Comparison of ENCODE assay signal across 8 cellular contexts in the genomic region with DNA sequence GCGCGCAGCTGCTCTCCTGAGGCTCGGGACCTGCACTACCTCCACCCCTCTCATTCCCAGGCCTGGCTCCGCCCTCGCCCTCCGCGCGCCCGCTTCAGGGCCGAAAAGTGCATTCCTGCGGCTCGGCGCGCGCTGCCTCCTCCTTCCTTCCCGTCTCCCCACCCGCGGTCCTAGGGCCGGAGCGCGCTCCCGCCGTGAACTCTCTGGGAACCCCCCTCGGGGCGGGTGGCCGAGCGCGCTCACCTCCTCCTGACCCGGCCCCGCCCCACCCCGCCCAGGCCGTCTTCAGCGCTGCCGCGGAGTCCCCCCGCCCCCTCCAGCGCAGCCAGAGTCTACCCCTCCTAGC. TPM values are rescaled to one million over a fixed set of nuclear protein-coding genes. Genes with fewer than 3 reads are reported as not detected.
DNase-seq lines count a peak whose midpoint lies in the region; ATAC-seq and TF ChIP-seq lines count a peak whose summit lies in the region.

No MANE protein-coding gene starts in this region.

- DNase-seq in DND-41 (peak; percentile 83), GOT3 (lab: John Stamatoyannopoulos, UW) (peak; percentile 65), globus pallidus (ENCODE audit: low spot score) (peak; percentile 78), nucleus accumbens (lab: John Stamatoyannopoulos, UW) (peak in 49 of 56 donors; percentile 34 to 85 (median 70)), thoracic aorta (ENCODE audit: low spot score) (peak; percentile 47)

- H4K20me1 ChIP-seq in DND-41 (ENCODE audit: insufficient read depth, low read length) (no peaks in the 10 kb centered on the region), Loucy (ENCODE audit: insufficient read depth, low read length, poor library complexity, severe bottlenecking) (no peaks in the 10 kb centered on the region)

- H3K4me3 ChIP-seq in DND-41 (ENCODE audit: low read depth in 1 of 2, low read length in 2 of 2) = peak overlapping the region; percentile 35 to 82; a peak in 3 of 4 replicates
- H3K4me3 ChIP-seq in Loucy (ENCODE audit: low read length, poor library complexity, severe bottlenecking) = peak overlapping the region; percentile 87
- H3K4me3 ChIP-seq in thoracic aorta = peak overlapping the region; percentile 82

- no peak for TF ChIP-seq CTCF in DND-41 (IDR thresholded peaks at IDR 0.05; ENCODE audit: borderline replicate concordance, extremely low read depth, low read length, poor library complexity, severe bottlenecking)
- TF ChIP-seq CTCF in Loucy (conservative IDR thresholded peaks at IDR 0.05; ENCODE audit: low read length) = no peak
- TF ChIP-seq CTCF in thoracic aorta (IDR thresholded peaks at IDR 0.05) = no peak

- peak overlapping the region; percentile 81 for H3K27ac ChIP-seq in DND-41 (ENCODE audit: low read length)
- H3K27ac ChIP-seq in thoracic aorta = peak overlapping the region; percentile 97 to 99

- peak overlapping the region; percentile 96 for H3K4me3 Mint-ChIP-seq in activated naive CD8-positive, alpha-beta T cell

- H3K9ac ChIP-seq in DND-41 (ENCODE audit: low read depth, low read length) (peak overlapping the region; percentile 67), Loucy (ENCODE audit: low read depth, low read length, poor library complexity, severe bottlenecking) (peak overlapping the region; percentile 89)

- H3K36me3 Mint-ChIP-seq in activated naive CD8-positive, alpha-beta T cell = no peaks in the 10 kb centered on the region

- H3K9me3 ChIP-seq in DND-41 (ENCODE audit: insufficient read depth, low read length, severe bottlenecking) (no peaks in the 10 kb centered on the region), Loucy (ENCODE audit: insufficient read depth, low read depth, low read length) (no peaks in the 10 kb centered on the region), thoracic aorta (no peaks in the 10 kb centered on the region)

- H3F3A ChIP-seq in Loucy (ENCODE audit: low read depth) = peaks cover 15% of the 10 kb centered on the region

- peak overlapping the region; percentile 87 for H3K27ac Mint-ChIP-seq in activated naive CD8-positive, alpha-beta T cell

- peaks cover 79% of the 10 kb centered on the region for H3K4me1 Mint-ChIP-seq in activated naive CD8-positive, alpha-beta T cell (ENCODE audit: low read depth)

- no peaks in the 10 kb centered on the region for H3K9me3 Mint-ChIP-seq in activated naive CD8-positive, alpha-beta T cell (ENCODE audit: low read depth)

- H3K79me2 ChIP-seq in DND-41 (ENCODE audit: insufficient read depth, low read length) (no peaks in the 10 kb centered on the region), Loucy (ENCODE audit: insufficient read depth, low read length) (no peaks in the 10 kb centered on the region)

- peaks cover 18% of the 10 kb centered on the region for H3K27me3 ChIP-seq in DND-41 (ENCODE audit: insufficient read depth, low read length, poor library complexity)
- H3K27me3 ChIP-seq in Loucy (ENCODE audit: insufficient read depth, low read length, poor library complexity, severe bottlenecking) = no peaks in the 10 kb centered on the region
- H3K27me3 ChIP-seq in thoracic aorta (replicated peaks; ENCODE audit: insufficient read depth) = no peaks in the 10 kb centered on the region

- H3K4me1 ChIP-seq in DND-41 (ENCODE audit: insufficient read depth, low read length) (peaks cover 50% of the 10 kb centered on the region), Loucy (ENCODE audit: insufficient read depth, low read length, poor library complexity, severe bottlenecking) (peaks cover 53% of the 10 kb centered on the region), thoracic aorta (ENCODE audit: control insufficient read depth in 1 of 2, low read depth in 2 of 2) (peaks cover 42 to 64% of the 10 kb centered on the region in 2 donors)

- H2AFZ ChIP-seq in DND-41 (ENCODE audit: low read depth, low read length) (peak overlapping the region; percentile 94), Loucy (ENCODE audit: low read length) (peak overlapping the region; percentile 100)

- H3K36me3 ChIP-seq in DND-41 (ENCODE audit: insufficient read depth, low read length) = no peaks in the 10 kb centered on the region
- H3K36me3 ChIP-seq in Loucy (ENCODE audit: insufficient read depth, low read length) = no peaks in the 10 kb centered on the region
- no peaks in the 10 kb centered on the region for H3K36me3 ChIP-seq in thoracic aorta

- ATAC-seq in DND-41 (ENCODE audit: insufficient read depth, low read depth) (peak; percentile 80), SK-N-SH treated with all-trans-retinoic acid at 6 μM for 48 hours (peak; percentile 76), thoracic aorta (ENCODE audit: insufficient number of reproducible peaks, low FRiP score, low read depth) (peak; percentile 44)

- H3K27me3 Mint-ChIP-seq in activated naive CD8-positive, alpha-beta T cell = no peaks in the 10 kb centered on the region

- no peaks in the 10 kb centered on the region for H3K9me2 ChIP-seq in Loucy (replicated peaks; ENCODE audit: low read depth, low read length)

- peak overlapping the region; percentile 93 for H3K4me2 ChIP-seq in DND-41 (ENCODE audit: insufficient read depth, low read length)
- H3K4me2 ChIP-seq in Loucy (ENCODE audit: low read depth, low read length, poor library complexity, severe bottlenecking) = peak overlapping the region; percentile 94

TF ChIP-seq in SK-N-SH treated with all-trans-retinoic acid at 6 μM for 48 hours, 23 proteins besides CTCF, POLR2A, EP300 and RAD21:
- TF ChIP-seq POU6F1 (CRISPR knock-in tag; IDR thresholded peaks at IDR 0.05; ENCODE audit: borderline replicate concordance, low read depth) = no peak
- TF ChIP-seq, protein P1, sequence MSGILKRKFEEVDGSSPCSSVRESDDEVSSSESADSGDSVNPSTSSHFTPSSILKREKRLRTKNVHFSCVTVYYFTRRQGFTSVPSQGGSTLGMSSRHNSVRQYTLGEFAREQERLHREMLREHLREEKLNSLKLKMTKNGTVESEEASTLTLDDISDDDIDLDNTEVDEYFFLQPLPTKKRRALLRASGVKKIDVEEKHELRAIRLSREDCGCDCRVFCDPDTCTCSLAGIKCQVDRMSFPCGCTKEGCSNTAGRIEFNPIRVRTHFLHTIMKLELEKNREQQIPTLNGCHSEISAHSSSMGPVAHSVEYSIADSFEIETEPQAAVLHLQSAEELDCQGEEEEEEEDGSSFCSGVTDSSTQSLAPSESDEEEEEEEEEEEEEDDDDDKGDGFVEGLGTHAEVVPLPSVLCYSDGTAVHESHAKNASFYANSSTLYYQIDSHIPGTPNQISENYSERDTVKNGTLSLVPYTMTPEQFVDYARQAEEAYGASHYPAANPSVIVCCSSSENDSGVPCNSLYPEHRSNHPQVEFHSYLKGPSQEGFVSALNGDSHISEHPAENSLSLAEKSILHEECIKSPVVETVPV (CRISPR knock-in tag; IDR thresholded peaks at IDR 0.05) = no peak
- TF ChIP-seq ZNF8 (CRISPR knock-in tag; IDR thresholded peaks at IDR 0.05) = no peak
- TF ChIP-seq PATZ1 (CRISPR knock-in tag; IDR thresholded peaks at IDR 0.05; ENCODE audit: borderline replicate concordance) = no peak

RNA-seq across cellular contexts. Expression of gene RARG, which starts 11.2 kb away (rescaled TPM):
- 10 to 100 TPM; 25.7 to 37.5 TPM for total RNA-seq in thoracic aorta

RNA-seq across cellular contexts. Expression of gene ITGB7, which starts 13.8 kb away (rescaled TPM):
- total RNA-seq in thoracic aorta = 1 to 10 TPM; 2.1 to 8.3 TPM

RNA-seq across cellular contexts. Expression of gene CSAD, which starts 40.1 kb away (rescaled TPM):
- total RNA-seq in thoracic aorta = 10 to 100 TPM; 70.8 to 89.5 TPM

RNA-seq across cellular contexts. Expression of gene ZNF740, which starts 40.3 kb away (rescaled TPM):
- 10 to 100 TPM; 22.2 to 28.4 TPM for total RNA-seq in thoracic aorta

RNA-seq across cellular contexts. Expression of gene ESPL1, which starts 47.3 kb away (rescaled TPM):
- total RNA-seq in thoracic aorta = under 1 TPM; 0.78 to 0.95 TPM

Comparison
In these comparisons a context has a peak if more than half of its experiments do, and no peak if none do; other contexts are left out.
1. Peak in every context shown above with its lines: DNase-seq, ATAC-seq, H3K4me3 ChIP-seq and H3K27ac ChIP-seq.